In the genomic region with DNA sequence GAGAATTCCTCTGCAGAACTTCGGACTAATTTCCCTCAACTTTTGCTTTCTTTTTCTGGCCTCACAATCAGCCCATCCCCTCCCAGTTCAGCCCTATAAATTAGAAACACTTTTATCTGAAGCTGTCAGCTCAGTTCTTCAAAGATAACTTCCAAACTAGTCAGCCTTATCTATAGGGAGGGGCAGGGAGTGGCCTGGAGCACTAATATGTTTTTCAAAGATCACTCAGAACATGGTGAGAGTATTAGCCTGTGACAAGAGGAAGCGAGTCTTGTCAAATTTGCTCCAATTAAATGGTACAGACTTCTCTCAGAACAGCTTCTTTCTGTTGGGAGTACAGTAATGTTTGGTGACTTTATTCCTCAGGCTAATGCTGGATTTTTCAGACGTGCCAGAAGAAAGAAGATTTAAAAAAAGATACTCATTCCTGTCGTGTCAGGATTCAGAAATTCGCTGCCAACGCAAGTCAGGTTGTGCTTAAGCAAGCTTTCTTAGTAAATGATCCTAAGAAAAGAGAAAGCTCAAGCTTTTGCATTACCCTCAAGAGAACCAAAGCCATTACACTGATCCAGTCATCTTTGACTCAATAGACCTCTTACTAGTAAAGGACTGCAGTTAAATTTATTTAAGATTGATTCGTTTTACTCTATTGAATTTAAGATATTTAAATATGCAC, we compare ENCODE assay signal across 1 cellular context.
TF ChIP-seq lines count a peak whose summit lies in the region.

No MANE protein-coding gene starts in this region.

TF ChIP-seq in K562, 482 proteins besides CTCF, POLR2A, EP300 and RAD21 (continued from another document):
- TF ChIP-seq MED1 (CRISPR knock-in tag; IDR thresholded peaks at IDR 0.05; ENCODE audit: borderline replicate concordance) (no peak), ZBED1 (IDR thresholded peaks at IDR 0.05) (no peak), KAT2B (IDR thresholded peaks at IDR 0.05; ENCODE audit: low read depth, low read length) (no peak), MAZ (CRISPR knock-in tag; conservative IDR thresholded peaks at IDR 0.05 in 1 of 2, IDR thresholded peaks at IDR 0.05 in 1 of 2) (peak in 1 of 2 experiments; percentile 36; a peak in 1 of 4 replicates), ZNF717 (CRISPR knock-in tag; IDR thresholded peaks at IDR 0.05) (no peak), LCOR (CRISPR knock-in tag; IDR thresholded peaks at IDR 0.05) (no peak)
- TF ChIP-seq, protein P1, sequence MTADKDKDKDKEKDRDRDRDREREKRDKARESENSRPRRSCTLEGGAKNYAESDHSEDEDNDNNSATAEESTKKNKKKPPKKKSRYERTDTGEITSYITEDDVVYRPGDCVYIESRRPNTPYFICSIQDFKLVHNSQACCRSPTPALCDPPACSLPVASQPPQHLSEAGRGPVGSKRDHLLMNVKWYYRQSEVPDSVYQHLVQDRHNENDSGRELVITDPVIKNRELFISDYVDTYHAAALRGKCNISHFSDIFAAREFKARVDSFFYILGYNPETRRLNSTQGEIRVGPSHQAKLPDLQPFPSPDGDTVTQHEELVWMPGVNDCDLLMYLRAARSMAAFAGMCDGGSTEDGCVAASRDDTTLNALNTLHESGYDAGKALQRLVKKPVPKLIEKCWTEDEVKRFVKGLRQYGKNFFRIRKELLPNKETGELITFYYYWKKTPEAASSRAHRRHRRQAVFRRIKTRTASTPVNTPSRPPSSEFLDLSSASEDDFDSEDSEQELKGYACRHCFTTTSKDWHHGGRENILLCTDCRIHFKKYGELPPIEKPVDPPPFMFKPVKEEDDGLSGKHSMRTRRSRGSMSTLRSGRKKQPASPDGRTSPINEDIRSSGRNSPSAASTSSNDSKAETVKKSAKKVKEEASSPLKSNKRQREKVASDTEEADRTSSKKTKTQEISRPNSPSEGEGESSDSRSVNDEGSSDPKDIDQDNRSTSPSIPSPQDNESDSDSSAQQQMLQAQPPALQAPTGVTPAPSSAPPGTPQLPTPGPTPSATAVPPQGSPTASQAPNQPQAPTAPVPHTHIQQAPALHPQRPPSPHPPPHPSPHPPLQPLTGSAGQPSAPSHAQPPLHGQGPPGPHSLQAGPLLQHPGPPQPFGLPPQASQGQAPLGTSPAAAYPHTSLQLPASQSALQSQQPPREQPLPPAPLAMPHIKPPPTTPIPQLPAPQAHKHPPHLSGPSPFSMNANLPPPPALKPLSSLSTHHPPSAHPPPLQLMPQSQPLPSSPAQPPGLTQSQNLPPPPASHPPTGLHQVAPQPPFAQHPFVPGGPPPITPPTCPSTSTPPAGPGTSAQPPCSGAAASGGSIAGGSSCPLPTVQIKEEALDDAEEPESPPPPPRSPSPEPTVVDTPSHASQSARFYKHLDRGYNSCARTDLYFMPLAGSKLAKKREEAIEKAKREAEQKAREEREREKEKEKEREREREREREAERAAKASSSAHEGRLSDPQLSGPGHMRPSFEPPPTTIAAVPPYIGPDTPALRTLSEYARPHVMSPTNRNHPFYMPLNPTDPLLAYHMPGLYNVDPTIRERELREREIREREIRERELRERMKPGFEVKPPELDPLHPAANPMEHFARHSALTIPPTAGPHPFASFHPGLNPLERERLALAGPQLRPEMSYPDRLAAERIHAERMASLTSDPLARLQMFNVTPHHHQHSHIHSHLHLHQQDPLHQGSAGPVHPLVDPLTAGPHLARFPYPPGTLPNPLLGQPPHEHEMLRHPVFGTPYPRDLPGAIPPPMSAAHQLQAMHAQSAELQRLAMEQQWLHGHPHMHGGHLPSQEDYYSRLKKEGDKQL (CRISPR knock-in tag; IDR thresholded peaks at IDR 0.05; ENCODE audit: borderline replicate concordance) = no peak
- TF ChIP-seq, protein P2, sequence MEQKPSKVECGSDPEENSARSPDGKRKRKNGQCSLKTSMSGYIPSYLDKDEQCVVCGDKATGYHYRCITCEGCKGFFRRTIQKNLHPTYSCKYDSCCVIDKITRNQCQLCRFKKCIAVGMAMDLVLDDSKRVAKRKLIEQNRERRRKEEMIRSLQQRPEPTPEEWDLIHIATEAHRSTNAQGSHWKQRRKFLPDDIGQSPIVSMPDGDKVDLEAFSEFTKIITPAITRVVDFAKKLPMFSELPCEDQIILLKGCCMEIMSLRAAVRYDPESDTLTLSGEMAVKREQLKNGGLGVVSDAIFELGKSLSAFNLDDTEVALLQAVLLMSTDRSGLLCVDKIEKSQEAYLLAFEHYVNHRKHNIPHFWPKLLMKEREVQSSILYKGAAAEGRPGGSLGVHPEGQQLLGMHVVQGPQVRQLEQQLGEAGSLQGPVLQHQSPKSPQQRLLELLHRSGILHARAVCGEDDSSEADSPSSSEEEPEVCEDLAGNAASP (IDR thresholded peaks at IDR 0.05) = no peak
- TF ChIP-seq, protein P3, sequence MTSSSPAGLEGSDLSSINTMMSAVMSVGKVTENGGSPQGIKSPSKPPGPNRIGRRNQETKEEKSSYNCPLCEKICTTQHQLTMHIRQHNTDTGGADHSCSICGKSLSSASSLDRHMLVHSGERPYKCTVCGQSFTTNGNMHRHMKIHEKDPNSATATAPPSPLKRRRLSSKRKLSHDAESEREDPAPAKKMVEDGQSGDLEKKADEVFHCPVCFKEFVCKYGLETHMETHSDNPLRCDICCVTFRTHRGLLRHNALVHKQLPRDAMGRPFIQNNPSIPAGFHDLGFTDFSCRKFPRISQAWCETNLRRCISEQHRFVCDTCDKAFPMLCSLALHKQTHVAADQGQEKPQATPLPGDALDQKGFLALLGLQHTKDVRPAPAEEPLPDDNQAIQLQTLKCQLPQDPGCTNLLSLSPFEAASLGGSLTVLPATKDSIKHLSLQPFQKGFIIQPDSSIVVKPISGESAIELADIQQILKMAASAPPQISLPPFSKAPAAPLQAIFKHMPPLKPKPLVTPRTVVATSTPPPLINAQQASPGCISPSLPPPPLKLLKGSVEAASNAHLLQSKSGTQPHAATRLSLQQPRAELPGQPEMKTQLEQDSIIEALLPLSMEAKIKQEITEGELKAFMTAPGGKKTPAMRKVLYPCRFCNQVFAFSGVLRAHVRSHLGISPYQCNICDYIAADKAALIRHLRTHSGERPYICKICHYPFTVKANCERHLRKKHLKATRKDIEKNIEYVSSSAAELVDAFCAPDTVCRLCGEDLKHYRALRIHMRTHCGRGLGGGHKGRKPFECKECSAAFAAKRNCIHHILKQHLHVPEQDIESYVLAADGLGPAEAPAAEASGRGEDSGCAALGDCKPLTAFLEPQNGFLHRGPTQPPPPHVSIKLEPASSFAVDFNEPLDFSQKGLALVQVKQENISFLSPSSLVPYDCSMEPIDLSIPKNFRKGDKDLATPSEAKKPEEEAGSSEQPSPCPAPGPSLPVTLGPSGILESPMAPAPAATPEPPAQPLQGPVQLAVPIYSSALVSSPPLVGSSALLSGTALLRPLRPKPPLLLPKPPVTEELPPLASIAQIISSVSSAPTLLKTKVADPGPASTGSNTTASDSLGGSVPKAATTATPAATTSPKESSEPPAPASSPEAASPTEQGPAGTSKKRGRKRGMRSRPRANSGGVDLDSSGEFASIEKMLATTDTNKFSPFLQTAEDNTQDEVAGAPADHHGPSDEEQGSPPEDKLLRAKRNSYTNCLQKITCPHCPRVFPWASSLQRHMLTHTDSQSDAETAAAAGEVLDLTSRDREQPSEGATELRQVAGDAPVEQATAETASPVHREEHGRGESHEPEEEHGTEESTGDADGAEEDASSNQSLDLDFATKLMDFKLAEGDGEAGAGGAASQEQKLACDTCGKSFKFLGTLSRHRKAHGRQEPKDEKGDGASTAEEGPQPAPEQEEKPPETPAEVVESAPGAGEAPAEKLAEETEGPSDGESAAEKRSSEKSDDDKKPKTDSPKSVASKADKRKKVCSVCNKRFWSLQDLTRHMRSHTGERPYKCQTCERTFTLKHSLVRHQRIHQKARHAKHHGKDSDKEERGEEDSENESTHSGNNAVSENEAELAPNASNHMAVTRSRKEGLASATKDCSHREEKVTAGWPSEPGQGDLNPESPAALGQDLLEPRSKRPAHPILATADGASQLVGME (CRISPR knock-in tag; IDR thresholded peaks at IDR 0.05) = no peak
- TF ChIP-seq, protein P4, sequence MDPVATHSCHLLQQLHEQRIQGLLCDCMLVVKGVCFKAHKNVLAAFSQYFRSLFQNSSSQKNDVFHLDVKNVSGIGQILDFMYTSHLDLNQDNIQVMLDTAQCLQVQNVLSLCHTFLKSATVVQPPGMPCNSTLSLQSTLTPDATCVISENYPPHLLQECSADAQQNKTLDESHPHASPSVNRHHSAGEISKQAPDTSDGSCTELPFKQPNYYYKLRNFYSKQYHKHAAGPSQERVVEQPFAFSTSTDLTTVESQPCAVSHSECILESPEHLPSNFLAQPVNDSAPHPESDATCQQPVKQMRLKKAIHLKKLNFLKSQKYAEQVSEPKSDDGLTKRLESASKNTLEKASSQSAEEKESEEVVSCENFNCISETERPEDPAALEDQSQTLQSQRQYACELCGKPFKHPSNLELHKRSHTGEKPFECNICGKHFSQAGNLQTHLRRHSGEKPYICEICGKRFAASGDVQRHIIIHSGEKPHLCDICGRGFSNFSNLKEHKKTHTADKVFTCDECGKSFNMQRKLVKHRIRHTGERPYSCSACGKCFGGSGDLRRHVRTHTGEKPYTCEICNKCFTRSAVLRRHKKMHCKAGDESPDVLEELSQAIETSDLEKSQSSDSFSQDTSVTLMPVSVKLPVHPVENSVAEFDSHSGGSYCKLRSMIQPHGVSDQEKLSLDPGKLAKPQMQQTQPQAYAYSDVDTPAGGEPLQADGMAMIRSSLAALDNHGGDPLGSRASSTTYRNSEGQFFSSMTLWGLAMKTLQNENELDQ (CRISPR knock-in tag; IDR thresholded peaks at IDR 0.05; ENCODE audit: borderline replicate concordance) = no peak
